In the genomic region with DNA sequence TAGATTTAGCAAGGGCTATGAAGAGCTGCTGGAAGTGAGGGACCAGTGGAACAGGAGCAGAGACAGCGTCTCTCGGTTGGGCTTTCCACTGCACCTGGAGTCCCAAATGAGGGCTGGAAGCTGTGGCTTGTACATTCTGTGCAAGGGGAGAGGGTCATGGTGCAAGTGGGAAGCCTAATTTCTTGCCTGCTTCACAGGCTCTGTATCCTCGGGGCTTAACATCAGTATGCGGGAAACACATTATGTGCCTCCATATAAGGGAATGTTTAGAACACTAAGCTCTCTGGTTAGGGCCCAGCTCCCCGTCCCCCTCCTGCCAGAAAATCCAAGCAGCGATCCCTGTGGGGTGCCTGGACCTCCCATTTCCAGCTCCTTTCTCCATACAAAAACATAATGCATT, we compare ENCODE assay signal across 13 cellular contexts.
DNase-seq lines count a peak whose midpoint lies in the region; ATAC-seq, FAIRE-seq and TF ChIP-seq lines count a peak whose summit lies in the region.
"Had no signal": no experiment of that assay in that cellular context is flagged by ENCODE, and none has a peak within 500 bp of the region (broad histone marks: within the 10 kb centered on the region; RNA-seq: fewer than 3 reads in every experiment).

No MANE protein-coding gene starts in this region.

- no peak overlapping the region for H3K14ac ChIP-seq in H1 (ENCODE audit: insufficient read length)

- no peak overlapping the region for H3K56ac ChIP-seq in H1 (replicated peaks; ENCODE audit: insufficient read length, low read depth, low read length)

- H3K27ac Mint-ChIP-seq in nephron = peak overlapping the region; percentile 78 to 83 (median 81)

- H3K9me3 ChIP-seq in HUES64 (ENCODE audit: insufficient read depth, low read depth, low read length) = no peaks in the 10 kb centered on the region
- H3K9me3 ChIP-seq in H1 (ENCODE audit: insufficient read depth in 2 of 2, low read depth in 1 of 2, low read length in 1 of 2) = no peaks in the 10 kb centered on the region
- no peaks in the 10 kb centered on the region for H3K9me3 ChIP-seq in ascending aorta
- H3K9me3 ChIP-seq: BLaER1 treated with 17β-estradiol and CSF1 and Interleukin-3, amounts not matched to agents 10 nM and 100 nM; left lung; MG63 had no signal

- H4K8ac ChIP-seq in H1 (ENCODE audit: extremely low read depth, insufficient read depth, low read length) = no peak overlapping the region

- H2BK5ac ChIP-seq in H1 (ENCODE audit: low read depth, low read length) = no peak overlapping the region

- ATAC-seq in GM21360 (IDR thresholded peaks at IDR 0.05; ENCODE audit: unreplicated experiment) = no peak
- ATAC-seq: left lung had no signal

- POLR2A ChIA-PET in AG04449 (lab: Yijun Ruan, JAX) (interaction anchor here (0.9 to 3.6 kb wide), 3 partner anchors 14 to 20 kb away, joined by 4 to 25 read pairs (median 6); no protein-coding TSS in a partner anchor), H1 (lab: Charles Lee; ENCODE audit: partially characterized antibody) (interaction anchor here (1.8 kb wide), 1 partner anchor 108 kb away, joined by 4 read pairs; no protein-coding TSS in a partner anchor)

- H3K4me1 ChIP-seq in HUES64 (ENCODE audit: insufficient read depth, low read length) (peaks cover 21% of the 10 kb centered on the region), H1 (replicated peaks in 1 of 4; ENCODE audit: control insufficient read depth in 3 of 4, insufficient read depth in 4 of 4, low read length in 3 of 4) (peaks cover 0 to 5% (median 3%) of the 10 kb centered on the region in 4 experiments; a peak in 4 of 7 replicates), ascending aorta (peaks cover 0 to 3% of the 10 kb centered on the region in 2 donors)
- H3K4me1 ChIP-seq: BLaER1 treated with 17β-estradiol and CSF1 and Interleukin-3, amounts not matched to agents 10 nM and 100 nM; left lung had no signal

- no peak overlapping the region for H3K4me3 ChIP-seq in AG04449 (ENCODE audit: low read depth, low read length)
- no peak overlapping the region for H3K4me3 ChIP-seq in HUES64 (ENCODE audit: low read length)
- H3K4me3 ChIP-seq in H1 (ENCODE audit: extremely low read depth in 1 of 4, insufficient read depth in 2 of 4, low read depth in 3 of 4, low read length in 4 of 4) = no peak overlapping the region
- no peak overlapping the region for H3K4me3 ChIP-seq in ascending aorta
- H3K4me3 ChIP-seq: BLaER1 treated with 17β-estradiol and CSF1 and Interleukin-3, amounts not matched to agents 10 nM and 100 nM; left lung; MG63 had no signal

- H3K4me2 ChIP-seq in H1 (ENCODE audit: insufficient read depth in 1 of 2, low read depth in 2 of 2, low read length in 2 of 2) = no peak overlapping the region
- H3K4me2 ChIP-seq: BLaER1 treated with 17β-estradiol and CSF1 and Interleukin-3, amounts not matched to agents 10 nM and 100 nM had no signal

- no peak overlapping the region for H4K91ac ChIP-seq in H1 (replicated peaks; ENCODE audit: insufficient read length, low read length)

- no peaks in the 10 kb centered on the region for H3K27me3 Mint-ChIP-seq in nephron (ENCODE audit: low read depth)

- TF ChIP-seq CTCF in AG04449 (IDR thresholded peaks at IDR 0.05; ENCODE audit: insufficient read depth, low read length, missing control alignments) (no peak), H1 (IDR thresholded peaks at IDR 0.05; ENCODE audit: control extremely low read depth in 1 of 3, insufficient read depth in 1 of 3, low read depth in 1 of 3, low read length in 3 of 3) (no peak), nephron (IDR thresholded peaks at IDR 0.05; ENCODE audit: unreplicated experiment in 3 of 3) (no peak), ascending aorta (IDR thresholded peaks at IDR 0.05) (no peak)

- FAIRE-seq in H1 (lab: Jason Lieb, UNC) = peak; percentile 78

- peaks cover 45% of the 10 kb centered on the region for H3K4me1 Mint-ChIP-seq in nephron

- TF ChIP-seq POLR2A in H1 (IDR thresholded peaks at IDR 0.05; ENCODE audit: control extremely low read depth in 1 of 2, low read depth in 2 of 2, low read length in 2 of 2) = no peak

- H2BK120ac ChIP-seq in H1 (replicated peaks; ENCODE audit: low read depth, low read length) = no peak overlapping the region

- H3K27ac ChIP-seq in HUES64 (ENCODE audit: low read depth, low read length) (peak overlapping the region; percentile 5; the same call in 1 of the 2 replicates), H1 (ENCODE audit: low read depth, low read length) (no peak overlapping the region), ascending aorta (no peak overlapping the region)
- H3K27ac ChIP-seq: BLaER1 treated with 17β-estradiol and CSF1 and Interleukin-3, amounts not matched to agents 10 nM and 100 nM; left lung had no signal

- no peak overlapping the region for H2BK12ac ChIP-seq in H1 (ENCODE audit: low read depth, low read length)

- no peaks in the 10 kb centered on the region for H3K79me1 ChIP-seq in H1 (ENCODE audit: low read depth, low read length)

- no peaks in the 10 kb centered on the region for H3K36me3 ChIP-seq in HUES64 (ENCODE audit: insufficient read depth, low read length)
- H3K36me3 ChIP-seq in H1 (ENCODE audit: control insufficient read depth in 2 of 4, insufficient read depth in 4 of 4, low read length in 3 of 4) = no peaks in the 10 kb centered on the region; a peak in 2 of 8 replicates
- H3K36me3 ChIP-seq in ascending aorta = no peaks in the 10 kb centered on the region
- H3K36me3 ChIP-seq: MG63 had no signal

- no peak overlapping the region for H4K5ac ChIP-seq in H1 (ENCODE audit: insufficient read length, low read depth, low read length)

- H3K36me3 Mint-ChIP-seq in nephron (ENCODE audit: low read depth) = peaks cover 1% of the 10 kb centered on the region

- no peak for TF ChIP-seq RAD21 in H1 (IDR thresholded peaks at IDR 0.05 in 1 of 2, conservative IDR thresholded peaks at IDR 0.05 in 1 of 2; ENCODE audit: low read depth in 2 of 2, low read length in 2 of 2)

- H3K23ac ChIP-seq in H1 (ENCODE audit: insufficient read length) = no peak overlapping the region

- CTCF ChIA-PET in AG04449 (lab: Yijun Ruan, JAX) (interaction anchor here (0.9 to 7.7 kb wide), 11 partner anchors 11 to 372 kb away, joined by 3 to 172 read pairs (median 4); a partner anchor contains a TSS), H1 (lab: Charles Lee; ENCODE audit: partially characterized antibody) (interaction anchor here (0.7 to 3.6 kb wide), 11 partner anchors 9 to 360 kb away, joined by 3 to 22 read pairs (median 6); a partner anchor contains a TSS)

- H4K20me1 ChIP-seq in H1 (replicated peaks in 1 of 2; ENCODE audit: control insufficient read depth in 1 of 2, insufficient read depth in 2 of 2, low read length in 2 of 2) = no peaks in the 10 kb centered on the region

- intact Hi-C loops in ascending aorta (cut with DNase I) = no loop called here

- no peak for TF ChIP-seq EP300 in H1 (IDR thresholded peaks at IDR 0.05; ENCODE audit: borderline replicate concordance in 1 of 2, low read depth in 2 of 2, low read length in 2 of 2)

- no peaks in the 10 kb centered on the region for H3K79me2 ChIP-seq in H1 (ENCODE audit: control insufficient read depth in 1 of 2, insufficient read depth in 2 of 2, low read length in 2 of 2)

- DNase-seq in AG04449 (ENCODE audit: low read depth, low spot score) (peak; percentile 53), H1 (ENCODE audit: low read depth in 1 of 2, low spot score in 2 of 2) (no peak), middle frontal gyrus (ENCODE audit: extremely low spot score, low spot score) (no peak), DMS79 (lab: John Stamatoyannopoulos, UW) (no peak), ascending aorta (ENCODE audit: low spot score in 2 of 2) (no peak)
- DNase-seq: central memory CD4-positive, alpha-beta T cell; left lung; MG63; NCI-H524 had no signal

- WGBS in HUES64 = 44% methylated on average over 6 of the region's 6 CpGs
- 74% methylated on average over 6 of the region's 6 CpGs; no CpG with 5 or more reads in 1 of the 2 experiments for WGBS in H1 (ENCODE audit: extremely low coverage in 1 of 2, insufficient coverage in 1 of 2, insufficient read length in 1 of 2, insufficient replicate concordance in 2 of 2, low coverage in 1 of 2, low lambda C conversion rate in 2 of 2, missing lambda C conversion rate in 1 of 2), 2 experiments

- H3K4me3 Mint-ChIP-seq in nephron = peak overlapping the region in 1 of 3 experiments; percentile 7

- no peak overlapping the region for H2AK5ac ChIP-seq in H1 (ENCODE audit: low read depth, low read length)

- H3K9me3 Mint-ChIP-seq in nephron = no peaks in the 10 kb centered on the region

- no peaks in the 10 kb centered on the region for H3K27me3 ChIP-seq in HUES64 (ENCODE audit: insufficient read depth, low read length)
- no peaks in the 10 kb centered on the region for H3K27me3 ChIP-seq in H1 (replicated peaks in 1 of 4; ENCODE audit: control insufficient read depth in 3 of 4, extremely low read depth in 1 of 4, insufficient read depth in 3 of 4, low read length in 3 of 4)
- H3K27me3 ChIP-seq in ascending aorta = no peaks in the 10 kb centered on the region
- H3K27me3 ChIP-seq: BLaER1 treated with 17β-estradiol and CSF1 and Interleukin-3, amounts not matched to agents 10 nM and 100 nM; left lung; MG63 had no signal

- H3K9ac ChIP-seq in HUES64 (ENCODE audit: low read depth, low read length) (peak overlapping the region; percentile 49; the same call in 1 of the 2 replicates), H1 (replicated peaks in 1 of 4; ENCODE audit: extremely low read depth in 1 of 4, low read depth in 3 of 4, low read length in 3 of 4) (peak overlapping the region in 1 of 4 experiments; percentile 18; a peak in 1 of 7 replicates)
- H3K9ac ChIP-seq: BLaER1 treated with 17β-estradiol and CSF1 and Interleukin-3, amounts not matched to agents 10 nM and 100 nM had no signal

- no peak overlapping the region for H2AFZ ChIP-seq in H1 (ENCODE audit: low read length)

- H3K23me2 ChIP-seq in H1 (ENCODE audit: low read depth, low read length) = no peaks in the 10 kb centered on the region

- H2BK20ac ChIP-seq in H1 (ENCODE audit: low read length) = no peak overlapping the region

- H3K4ac ChIP-seq in H1 (replicated peaks; ENCODE audit: insufficient read length, low read depth, low read length) = no peak overlapping the region

- H3K18ac ChIP-seq in H1 (ENCODE audit: extremely low read depth, low read length) = no peak overlapping the region

- no peak overlapping the region for H2BK15ac ChIP-seq in H1 (ENCODE audit: low read length)

TF ChIP-seq in H1, 55 proteins besides CTCF, POLR2A, EP300 and RAD21:
- TF ChIP-seq SRF (IDR thresholded peaks at IDR 0.05; ENCODE audit: low read depth, low read length) (peak; percentile 96), SIRT6 (IDR thresholded peaks at IDR 0.05; ENCODE audit: low read length) (no peak)
